In genomic region chr14:104827173-104828055, GRCh38 we compare ENCODE assay signal across 8 cellular contexts. TPM values are rescaled to one million over a fixed set of nuclear protein-coding genes. Genes with fewer than 3 reads are reported as not detected.
DNase-seq lines count a peak whose midpoint lies in the region; ATAC-seq, FAIRE-seq and TF ChIP-seq lines count a peak whose summit lies in the region.

No MANE protein-coding gene starts in this region.

- no peak overlapping the region for H3K4me2 ChIP-seq in Karpas-422 (ENCODE audit: low read depth, low read length, poor library complexity, severe bottlenecking)
- peak overlapping the region; percentile 9; the same call in 1 of the 2 replicates for H3K4me2 ChIP-seq in GM12878 (ENCODE audit: control insufficient read depth, insufficient read depth)

- RAD21 ChIA-PET in GM12878 (lab: Charles Lee; ENCODE audit: unreplicated experiment), result interaction anchor here (2.4 kb wide), 1 partner anchor 59 kb away, joined by 33 read pairs; no protein-coding TSS in a partner anchor

- TF ChIP-seq EP300 in GM12878 (IDR thresholded peaks at IDR 0.05; ENCODE audit: borderline replicate concordance in 1 of 2, control insufficient read depth in 1 of 2, low read depth in 2 of 2, low read length in 2 of 2), result no peak

- no peak for FAIRE-seq in GM12878 (lab: Jason Lieb, UNC)

- H3K36me3 Mint-ChIP-seq in T-cell, result no peaks in the 10 kb centered on the region
- H3K36me3 Mint-ChIP-seq in immature natural killer cell, result peaks cover 0 to 3% (median 0%) of the 10 kb centered on the region in 3 donors

- intact Hi-C loops in GM12878 (cut with micrococcal nuclease; ENCODE audit: unreplicated experiment), result no loop called here

- no TSS peak for BruUV-seq in GM12878 (replicated peaks; lab: Mats Ljungman, UMichigan)

- TF ChIP-seq RAD21 in GM12878 (IDR thresholded peaks at IDR 0.05; ENCODE audit: insufficient read depth, low read depth, low read length), result 0 out of 2 replicates have a peak, but pooled peaks have one; percentile 14

- SMC1A ChIA-PET in GM12878 (lab: Charles Lee; ENCODE audit: uncharacterized antibody, unreplicated experiment), result no interaction called here

- H3K27me3 ChIP-seq in Karpas-422 (ENCODE audit: low read length) (peaks cover 3% of the 10 kb centered on the region; the same call in 1 of the 2 replicates), GM12878 (replicated peaks in 1 of 2; ENCODE audit: control insufficient read depth in 2 of 2, insufficient read depth in 2 of 2, low read length in 1 of 2) (peaks cover 0 to 3% of the 10 kb centered on the region in 2 experiments; a peak in 1 of 4 replicates)

- no peak overlapping the region for H3K4me3 ChIP-seq in Karpas-422 (ENCODE audit: low read length)
- H3K4me3 ChIP-seq in GM12878, result no peak overlapping the region

- WGBS in GM12878 (ENCODE audit: insufficient coverage, insufficient replicate concordance, low lambda C conversion rate, missing lambda C conversion rate), result 15% methylated on average over 25 of the region's 39 CpGs

- no peak for TF ChIP-seq POLR2A in GM12878 (IDR thresholded peaks at IDR 0.05; ENCODE audit: low read depth, low read length)

- H3K36me3 ChIP-seq in Karpas-422 (ENCODE audit: insufficient read depth, low read length) (no peaks in the 10 kb centered on the region), GM12878 (ENCODE audit: control insufficient read depth in 2 of 2, insufficient read depth in 2 of 2, low read length in 1 of 2) (no peaks in the 10 kb centered on the region)

- in situ Hi-C loops in GM12878 (cut with MboI), result no loop called here

- H3K27me3 Mint-ChIP-seq in T-cell, result peaks cover 0 to 15% of the 10 kb centered on the region in 2 donors
- H3K27me3 Mint-ChIP-seq in immature natural killer cell (ENCODE audit: low read depth in 3 of 3), result peaks cover 11 to 15% (median 12%) of the 10 kb centered on the region in 3 donors

- H3K4me3 Mint-ChIP-seq in T-cell, result peak overlapping the region; percentile 75 to 94 (median 79)
- peak overlapping the region; percentile 75 to 84 (median 78) for H3K4me3 Mint-ChIP-seq in immature natural killer cell

- no peaks in the 10 kb centered on the region for H3K4me1 ChIP-seq in Karpas-422 (ENCODE audit: low read length)
- peaks cover 5% of the 10 kb centered on the region; the same call in 1 of the 2 replicates for H3K4me1 ChIP-seq in GM12878 (ENCODE audit: control insufficient read depth, insufficient read depth, low read length)

- H3K79me2 ChIP-seq in Karpas-422 (ENCODE audit: low read length), result no peaks in the 10 kb centered on the region
- no peaks in the 10 kb centered on the region for H3K79me2 ChIP-seq in GM12878 (ENCODE audit: control insufficient read depth, insufficient read depth, low read length)

- POLR2A ChIA-PET in T-cell (lab: Charles Lee) (no interaction called here), GM12878 (lab: Charles Lee) (no interaction called here)

- peaks cover 20 to 27% (median 25%) of the 10 kb centered on the region in 3 donors for H3K4me1 Mint-ChIP-seq in T-cell
- peaks cover 23 to 25% of the 10 kb centered on the region in 2 donors for H3K4me1 Mint-ChIP-seq in immature natural killer cell

- no peaks in the 10 kb centered on the region; the same call in 1 of the 2 replicates for H3K9me2 ChIP-seq in Karpas-422 (replicated peaks; ENCODE audit: insufficient read depth, low read length)

- H3K27ac Mint-ChIP-seq in T-cell (peak overlapping the region in 1 of 2 donors; percentile 52), immature natural killer cell (no peak overlapping the region)

- H3K9ac ChIP-seq in Karpas-422 (ENCODE audit: low read length), result no peak overlapping the region
- no peak overlapping the region for H3K9ac ChIP-seq in GM12878 (ENCODE audit: control insufficient read depth, insufficient read depth, low read length)

- H3K9me3 Mint-ChIP-seq in T-cell, result peaks cover 0 to 7% (median 0%) of the 10 kb centered on the region in 3 donors
- H3K9me3 Mint-ChIP-seq in immature natural killer cell, result no peaks in the 10 kb centered on the region

- no peaks in the 10 kb centered on the region for H3K9me3 ChIP-seq in Karpas-422 (ENCODE audit: low read length)
- H3K9me3 ChIP-seq in GM12878 (replicated peaks; ENCODE audit: control insufficient read depth, insufficient read depth, low read length), result no peaks in the 10 kb centered on the region; the same call in 2 of the 3 replicates

- DNase-seq in DMS79 treated with DMSO at 0.1 percent for 48 hours (lab: John Stamatoyannopoulos, UW), result peak; percentile 84
- peak; percentile 84 for DNase-seq in Karpas-422
- DNase-seq in T-cell, result peak in 32 of 34 experiments; percentile 21 to 59 (median 45)
- no peak for DNase-seq in GM12878 (ENCODE audit: low read depth, low spot score)
- peak; percentile 46 to 50 (median 50) for DNase-seq in immature natural killer cell
- DNase-seq in stimulated activated CD4-positive, alpha-beta T cell treated with anti-CD3 and anti-CD28 coated beads, Interleukin-1b, Interleukin-23, amount 100 ng/mL, for 48 hours, result peak; percentile 64

- peak; percentile 2 to 47 (median 39); a peak in 3 of 6 replicates for TF ChIP-seq CTCF in GM12878 (IDR thresholded peaks at IDR 0.05 in 2 of 3, conservative IDR thresholded peaks at IDR 0.05 in 1 of 3; ENCODE audit: control insufficient read depth in 2 of 3, extremely low read depth in 1 of 3, insufficient read depth in 1 of 3, low read depth in 3 of 3, low read length in 3 of 3)

- H4K20me1 ChIP-seq in Karpas-422 (ENCODE audit: insufficient read depth, low read depth, low read length), result 0 out of 2 replicates have a peak, but pooled peaks cover 5% of the 10 kb centered on the region
- no peaks in the 10 kb centered on the region for H4K20me1 ChIP-seq in GM12878 (ENCODE audit: control insufficient read depth, insufficient read depth)

- no peak overlapping the region for H3K27ac ChIP-seq in Karpas-422 (ENCODE audit: low read length)
- H3K27ac ChIP-seq in GM12878 (ENCODE audit: control insufficient read depth, insufficient read depth), result no peak overlapping the region

- CTCF ChIA-PET in T-cell (lab: Charles Lee) (interaction anchor here (0.6 to 2.6 kb wide), 6 partner anchors 15 to 104 kb away, joined by 3 to 11 read pairs (median 4); partner anchors contain the start of gene SIVA1 (in 1 of the 2)), GM12878 (lab: Yijun Ruan, JAX) (interaction anchor here (0.6 to 2.6 kb wide), 5 partner anchors 48 to 77 kb away, joined by 3 to 48 read pairs (median 5); no protein-coding TSS in a partner anchor)

- H2AFZ ChIP-seq in Karpas-422 (ENCODE audit: low read length), result no peak overlapping the region
- no peak overlapping the region for H2AFZ ChIP-seq in GM12878 (ENCODE audit: control insufficient read depth, low read depth, low read length)

- ATAC-seq in T-cell (replicated peaks in 1 of 4) (peak; percentile 48 to 70 (median 56)), GM12878 (peak; percentile 84), GM18867 (IDR thresholded peaks at IDR 0.05; ENCODE audit: unreplicated experiment) (no peak), GM21825 (IDR thresholded peaks at IDR 0.05; ENCODE audit: unreplicated experiment) (no peak)

RNA-seq across cellular contexts. Expression of gene ZBTB42, which starts 26.5 kb away (rescaled TPM):
- 0.45 and 2.6 TPM in 2 replicates for total RNA-seq in Karpas-422 (2014; rRNA removed; shearing (Covaris generic); ENCODE audit: low replicate concordance)
- total RNA-seq in T-cell (10 to 100 TPM in 1 of 5 donors, 1 to 10 TPM in 4; 3.5 to 10.5 (median 9.4) TPM), GM12878 (2014; rRNA removed) (0.33 and 0.68 TPM in 2 replicates), GM12878 (2014; rRNA removed; fragmentation: Illumina TruSeq; extraction: Trizol) (0.46 and 0.54 TPM in 2 replicates), GM12878 (2021) (1.2 and 1.3 TPM in 2 replicates)
- 1.8 and 3.7 TPM in 2 replicates for total RNA-seq in GM12878 (2013; cell fraction: nucleolus; rRNA removed)
- 0.07 TPM for polyA plus RNA-seq in GM12878 (2011; ENCODE audit: low read depth)
- polyA plus RNA-seq in GM12878 (2011; rRNA removed) (0.10 and 0.22 TPM in 2 replicates), GM12878 (2014; fragmentation: Illumina TruSeq; extraction: Trizol) (0.13 TPM in 1 of 2 replicates, not detected in the other), GM12878 (2014; fragmentation: Nextera tagmentation; extraction: Ambion mirVana) (under 1 TPM in 1 of 2 experiments, not detected in 1; 0.05 TPM), GM12878 (2014; rRNA removed) (0.51 and 0.94 TPM in 2 replicates), GM12878 (2016; fragmentation: Nextera tagmentation; extraction: Ambion mirVana) (under 1 TPM in 1 of 2 experiments, not detected in 1; 0.23 TPM), immature natural killer cell (1 to 10 TPM in 2 of 3 donors, under 1 TPM in 1; 0.25 to 2.4 (median 2.0) TPM)
- 0.36 and 0.38 TPM in 2 replicates for polyA plus RNA-seq in GM12878 (2011; cell fraction: cytosol; rRNA removed)
- polyA plus RNA-seq in GM12878 (2011; cell fraction: nucleus; rRNA removed), result 0.61 and 0.97 TPM in 2 replicates
- 0.27 and 0.28 TPM in 2 replicates for polyA plus RNA-seq in GM12878 (2012)
- 0.44 and 1.7 TPM in 2 replicates for polyA minus RNA-seq in GM12878 (2011; rRNA and poly(A)+ RNA removed)
- 0.53 TPM in 1 of 2 replicates, not detected in the other for polyA minus RNA-seq in GM12878 (2011; cell fraction: cytosol; rRNA and poly(A)+ RNA removed)
- polyA minus RNA-seq in GM12878 (2011; cell fraction: nucleus; rRNA and poly(A)+ RNA removed), result 2.9 and 3.4 TPM in 2 replicates

RNA-seq across cellular contexts. Expression of gene AKT1, which starts 31.9 kb away (rescaled TPM):
- 70.4 and 127 TPM in 2 replicates for total RNA-seq in Karpas-422 (2014; rRNA removed; shearing (Covaris generic); ENCODE audit: low replicate concordance)
- total RNA-seq in T-cell (100 to 1,000 TPM in 2 of 5 donors, 10 to 100 TPM in 3; 68.4 to 113 (median 99.7) TPM), GM12878 (2014; rRNA removed) (70.8 and 83.6 TPM in 2 replicates), GM12878 (2014; rRNA removed; fragmentation: Illumina TruSeq; extraction: Trizol) (55.9 and 62.4 TPM in 2 replicates), GM12878 (2021) (102 and 110 TPM in 2 replicates)
- total RNA-seq in GM12878 (2013; cell fraction: nucleolus; rRNA removed), result 49.2 and 56.5 TPM in 2 replicates
- polyA plus RNA-seq in GM12878 (2011; ENCODE audit: low read depth), result 19.1 TPM
- polyA plus RNA-seq in GM12878 (2011; rRNA removed) (44.8 and 70.3 TPM in 2 replicates), GM12878 (2014; fragmentation: Illumina TruSeq; extraction: Trizol) (19.3 and 55.4 TPM in 2 replicates), GM12878 (2014; fragmentation: Nextera tagmentation; extraction: Ambion mirVana) (1 to 10 TPM in 1 of 2 experiments, under 1 TPM in 1; 0.63 to 1.4 TPM), GM12878 (2014; rRNA removed) (92.3 and 101 TPM in 2 replicates), GM12878 (2016; fragmentation: Nextera tagmentation; extraction: Ambion mirVana) (1 to 10 TPM; 9.0 to 9.2 TPM), immature natural killer cell (10 to 100 TPM; 14.8 to 23.3 (median 21.3) TPM)
- 99.2 and 131 TPM in 2 replicates for polyA plus RNA-seq in GM12878 (2011; cell fraction: cytosol; rRNA removed)
- 234 and 307 TPM in 2 replicates for polyA plus RNA-seq in GM12878 (2011; cell fraction: nucleus; rRNA removed)
- 50.8 and 57.6 TPM in 2 replicates for polyA plus RNA-seq in GM12878 (2012)
- 64.3 and 96.2 TPM in 2 replicates for polyA minus RNA-seq in GM12878 (2011; rRNA and poly(A)+ RNA removed)
- 42.0 and 48.6 TPM in 2 replicates for polyA minus RNA-seq in GM12878 (2011; cell fraction: cytosol; rRNA and poly(A)+ RNA removed)
- 23.0 and 34.0 TPM in 2 replicates for polyA minus RNA-seq in GM12878 (2011; cell fraction: nucleus; rRNA and poly(A)+ RNA removed)

RNA-seq across cellular contexts. Expression of gene CEP170B, which starts 37.7 kb away (rescaled TPM):
- 0.56 and 0.94 TPM in 2 replicates for total RNA-seq in Karpas-422 (2014; rRNA removed; shearing (Covaris generic); ENCODE audit: low replicate concordance)
- 10 to 100 TPM in 1 of 5 donors, 1 to 10 TPM in 4; 2.8 to 11.2 (median 6.9) TPM for total RNA-seq in T-cell
- total RNA-seq in GM12878 (2013; cell fraction: nucleolus; rRNA removed), result 0.24 and 0.48 TPM in 2 replicates
- total RNA-seq in GM12878 (2014; rRNA removed), result 0.06 and 0.16 TPM in 2 replicates
- 0.04 and 0.05 TPM in 2 replicates for total RNA-seq in GM12878 (2014; rRNA removed; fragmentation: Illumina TruSeq; extraction: Trizol)
- 0.44 and 0.51 TPM in 2 replicates for total RNA-seq in GM12878 (2021)
- polyA plus RNA-seq in GM12878 (2011; ENCODE audit: low read depth), result 0.03 TPM
- polyA plus RNA-seq in GM12878 (2011; rRNA removed), result 0.03 TPM in 1 of 2 replicates, not detected in the other
- polyA plus RNA-seq in GM12878 (2011; cell fraction: cytosol; rRNA removed), result 0.03 and 0.04 TPM in 2 replicates
- 0.10 and 0.16 TPM in 2 replicates for polyA plus RNA-seq in GM12878 (2011; cell fraction: nucleus; rRNA removed)
- polyA plus RNA-seq in GM12878 (2012), result 0.12 and 0.14 TPM in 2 replicates
- polyA plus RNA-seq in GM12878 (2014; fragmentation: Illumina TruSeq; extraction: Trizol), result 0.01 TPM in 1 of 2 replicates, not detected in the other
- polyA plus RNA-seq in GM12878 (2014; fragmentation: Nextera tagmentation; extraction: Ambion mirVana), result not detected
- polyA plus RNA-seq in GM12878 (2014; rRNA removed), result 0.12 and 0.24 TPM in 2 replicates
- polyA plus RNA-seq in GM12878 (2016; fragmentation: Nextera tagmentation; extraction: Ambion mirVana), result not detected
- not detected in 2 replicates for polyA minus RNA-seq in GM12878 (2011; rRNA and poly(A)+ RNA removed)
- 0.31 and 0.40 TPM in 2 replicates for polyA minus RNA-seq in GM12878 (2011; cell fraction: cytosol; rRNA and poly(A)+ RNA removed)
- polyA minus RNA-seq in GM12878 (2011; cell fraction: nucleus; rRNA and poly(A)+ RNA removed), result under 0.01 and 0.29 TPM in 2 replicates
- not detected for polyA plus RNA-seq in immature natural killer cell

Comparison
In these comparisons a context has a peak if more than half of its experiments do, and no peak if none do; other contexts are left out.
1. ATAC-seq: peak in T-cell (4 of 4) and GM12878 (single experiment); none in GM18867 (single experiment) and GM21825 (single experiment).